ENCODE assay signal across 8 cellular contexts in genomic region chr16:87854053-87854906, GRCh38. TPM values are rescaled to one million over a fixed set of nuclear protein-coding genes. Genes with fewer than 3 reads are reported as not detected.
A peak's percentile ranks its signal among the peaks of the same experiment; 100 is the strongest.
DNase-seq lines count a peak whose midpoint lies in the region; ATAC-seq, FAIRE-seq and TF ChIP-seq lines count a peak whose summit lies in the region.

No MANE protein-coding gene starts in this region.

- no peaks in the 10 kb centered on the region for H4K20me1 ChIP-seq in neural progenitor cell (ENCODE audit: low read depth)

- no peak overlapping the region for H2AFZ ChIP-seq in neural progenitor cell (replicated peaks)

- no peak overlapping the region for H3K9ac ChIP-seq in neural progenitor cell

- no peaks in the 10 kb centered on the region for H3K79me2 ChIP-seq in neural progenitor cell (ENCODE audit: low read depth)

- no peaks in the 10 kb centered on the region for H3K9me3 Mint-ChIP-seq in CD8-positive, alpha-beta T cell
- H3K9me3 Mint-ChIP-seq in brain (peaks cover 0 to 4% (median 0%) of the 10 kb centered on the region in 5 experiments), neural progenitor cell (no peaks in the 10 kb centered on the region)

- POLR2A ChIA-PET in CD8-positive, alpha-beta T cell (lab: Charles Lee), result interaction anchor here (1.8 to 2.1 kb wide), 2 partner anchors 15 to 17 kb away, joined by 6 to 8 read pairs; partner anchors contain the start of gene SLC7A5

- peak overlapping the region; percentile 40 for H3K27ac ChIP-seq in CD8-positive, alpha-beta T cell (ENCODE audit: low read depth, low read length)
- no peak overlapping the region for H3K27ac ChIP-seq in neural progenitor cell

- no peaks in the 10 kb centered on the region for H3K27me3 ChIP-seq in CD8-positive, alpha-beta T cell (ENCODE audit: insufficient read depth, low read length)
- no peaks in the 10 kb centered on the region for H3K27me3 ChIP-seq in neural progenitor cell

- peaks cover 39% of the 10 kb centered on the region for H3K4me1 Mint-ChIP-seq in CD8-positive, alpha-beta T cell (ENCODE audit: low read depth)
- H3K4me1 Mint-ChIP-seq in brain, result peaks cover 88% of the 10 kb centered on the region
- H3K4me1 Mint-ChIP-seq in neural progenitor cell, result peaks cover 29% of the 10 kb centered on the region

- peak overlapping the region; percentile 93 for H3K27ac Mint-ChIP-seq in CD8-positive, alpha-beta T cell
- H3K27ac Mint-ChIP-seq in brain (peak overlapping the region; percentile 67 to 92 (median 84)), neural progenitor cell (no peak overlapping the region)

- H3K4me3 ChIP-seq in CD8-positive, alpha-beta T cell (ENCODE audit: low read depth, low read length), result no peak overlapping the region
- H3K4me3 ChIP-seq in neural progenitor cell, result no peak overlapping the region

- H3K4me1 ChIP-seq in CD8-positive, alpha-beta T cell (ENCODE audit: insufficient read depth, low read length), result peaks cover 44% of the 10 kb centered on the region
- H3K4me1 ChIP-seq in neural progenitor cell, result peaks cover 8% of the 10 kb centered on the region

- peaks cover 22% of the 10 kb centered on the region for H3K36me3 Mint-ChIP-seq in CD8-positive, alpha-beta T cell
- H3K36me3 Mint-ChIP-seq in brain (peaks cover 7% of the 10 kb centered on the region), neural progenitor cell (peaks cover 3% of the 10 kb centered on the region)

- DNase-seq in CD8-positive, alpha-beta T cell, result peak in 2 of 7 experiments; percentile 47 to 67
- peak; percentile 42 for DNase-seq in NCI-H1048 (lab: John Stamatoyannopoulos, UW)
- no peak for DNase-seq in neural progenitor cell (ENCODE audit: low spot score)
- no peak for DNase-seq in HTR-8/SVneo (ENCODE audit: insufficient read length, low spot score)
- DNase-seq in putamen (ENCODE audit: low spot score), result no peak
- no peak for DNase-seq in cortex of kidney (lab: John Stamatoyannopoulos, UW)

- no peaks in the 10 kb centered on the region for H3K9me3 ChIP-seq in CD8-positive, alpha-beta T cell (ENCODE audit: low read length)
- H3K9me3 ChIP-seq in neural progenitor cell (ENCODE audit: low read depth), result no peaks in the 10 kb centered on the region

- TF ChIP-seq CTCF in CD8-positive, alpha-beta T cell (IDR thresholded peaks at IDR 0.05), result no peak
- TF ChIP-seq CTCF in brain (conservative IDR thresholded peaks at IDR 0.05) (no peak), neural progenitor cell (IDR thresholded peaks at IDR 0.05) (no peak)

- peaks cover 3% of the 10 kb centered on the region for H3F3A ChIP-seq in neural progenitor cell (ENCODE audit: low read depth)

- peak; percentile 9 for ATAC-seq in CD8-positive, alpha-beta T cell
- ATAC-seq in GM21390 (IDR thresholded peaks at IDR 0.05; ENCODE audit: unreplicated experiment), result no peak

- H3K36me3 ChIP-seq in CD8-positive, alpha-beta T cell (ENCODE audit: insufficient read depth, low read length), result no peaks in the 10 kb centered on the region
- H3K36me3 ChIP-seq in neural progenitor cell, result no peaks in the 10 kb centered on the region

- CTCF ChIA-PET in CD8-positive, alpha-beta T cell (lab: Charles Lee), result interaction anchor here (1.3 to 10.1 kb wide), 3 partner anchors 15 to 74 kb away, joined by 3 to 308 read pairs (median 129); partner anchors contain the start of gene SLC7A5

- no peak for FAIRE-seq in HTR-8/SVneo (lab: Jason Lieb, UNC)

- no peaks in the 10 kb centered on the region for H3K27me3 Mint-ChIP-seq in CD8-positive, alpha-beta T cell (ENCODE audit: low read depth)
- H3K27me3 Mint-ChIP-seq in brain (no peaks in the 10 kb centered on the region), neural progenitor cell (ENCODE audit: insufficient read depth, low read depth) (peaks cover 3% of the 10 kb centered on the region)

- peak overlapping the region; percentile 65 for H3K4me3 Mint-ChIP-seq in CD8-positive, alpha-beta T cell
- H3K4me3 Mint-ChIP-seq in brain (peak overlapping the region in 3 of 5 experiments; percentile 43 to 59 (median 50)), neural progenitor cell (peak overlapping the region; percentile 57)

- intact Hi-C loops in CD8-positive, alpha-beta T cell (cut with DNase I, micrococcal nuclease), result no loop called here

- H3K4me2 ChIP-seq in neural progenitor cell, result peak overlapping the region; percentile 43

RNA-seq across cellular contexts. Expression of gene SLC7A5, which starts 15.0 kb away (rescaled TPM):
- total RNA-seq in CD8-positive, alpha-beta T cell, result 100 to 1,000 TPM; 359 to 369 TPM
- 101 TPM for polyA plus RNA-seq in brain (ENCODE audit: insufficient read depth, low read depth, low replicate concordance)
- 2.8 and 8.8 TPM in 2 replicates for total RNA-seq in neural progenitor cell (ENCODE audit: low replicate concordance)

Comparison
In these comparisons a context has a peak if more than half of its experiments do, and no peak if none do; other contexts are left out.
1. RNA of gene SLC7A5, which starts 15.0 kb away (total RNA-seq): 359 to 369 TPM in CD8-positive, alpha-beta T cell; 2.8 to 8.8 TPM in neural progenitor cell; every median in the first group is over 10 times any median in the second.
2. Peak in every context shown above with its lines, with median percentiles within 50 percentile points of each other: H3K4me3 Mint-ChIP-seq.